8 cellular contexts compared by ENCODE assay signal in the genomic region with DNA sequence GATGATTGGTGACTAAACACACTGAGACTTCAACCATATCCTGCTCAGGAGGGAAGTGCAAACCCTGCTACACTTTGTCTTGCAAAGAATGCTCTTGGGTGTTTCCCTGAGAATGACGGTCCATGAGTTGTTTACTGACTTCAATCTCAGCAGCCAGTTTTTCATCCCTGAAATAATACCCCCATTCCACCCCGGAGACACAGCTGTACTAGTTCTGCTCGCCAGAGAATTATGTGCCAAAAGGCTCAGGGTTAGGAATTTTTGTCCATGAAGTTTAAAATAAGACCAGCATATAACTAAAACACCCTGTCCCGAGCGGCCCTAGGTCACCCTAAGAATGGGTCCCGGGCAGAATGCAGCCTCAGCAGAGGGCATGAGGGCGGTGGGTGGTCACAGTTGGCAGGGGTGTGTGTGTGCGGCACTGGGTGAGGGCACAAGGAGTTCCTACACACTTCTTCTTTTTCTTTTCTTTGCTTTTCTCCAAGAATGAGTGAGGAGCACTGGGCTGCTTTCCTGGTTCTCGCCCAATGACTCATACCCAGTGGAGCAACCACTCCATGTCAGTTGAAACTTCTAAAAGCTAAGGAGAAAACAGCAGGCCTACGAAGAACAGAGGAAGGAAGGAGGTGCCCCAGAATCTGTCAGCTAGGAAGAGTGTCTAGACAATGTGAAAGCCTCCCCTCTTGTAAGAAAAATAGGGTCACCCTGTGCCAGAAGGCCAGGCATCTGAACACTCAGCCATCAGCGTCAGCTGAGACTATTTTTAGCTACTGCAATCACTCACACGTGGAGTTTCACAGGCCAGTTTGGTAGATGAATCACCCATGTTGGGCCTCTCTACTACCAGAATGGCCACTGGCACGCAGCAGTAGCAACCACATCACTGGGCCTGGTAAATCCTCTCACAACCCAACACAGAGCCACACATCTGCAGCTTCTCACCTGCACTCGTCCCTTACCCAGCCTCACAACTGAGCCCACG.
DNase-seq lines count a peak whose midpoint lies in the region; ATAC-seq and TF ChIP-seq lines count a peak whose summit lies in the region.

No MANE protein-coding gene starts in this region.

- H3K4me3 Mint-ChIP-seq in osteocyte (ENCODE audit: unreplicated experiment): peak overlapping the region; percentile 47
- H3K4me3 Mint-ChIP-seq in endothelial cell (ENCODE audit: unreplicated experiment): no peak overlapping the region

- H3K36me3 Mint-ChIP-seq in osteocyte (ENCODE audit: unreplicated experiment) (peaks cover 23% of the 10 kb centered on the region), endothelial cell (ENCODE audit: low read depth, unreplicated experiment) (no peaks in the 10 kb centered on the region)

- H3K4me1 Mint-ChIP-seq in osteocyte (ENCODE audit: unreplicated experiment) (peaks cover 40% of the 10 kb centered on the region), endothelial cell (ENCODE audit: unreplicated experiment) (peaks cover 11% of the 10 kb centered on the region)

- H3K27me3 Mint-ChIP-seq in osteocyte (ENCODE audit: unreplicated experiment) (no peaks in the 10 kb centered on the region), endothelial cell (ENCODE audit: unreplicated experiment) (no peaks in the 10 kb centered on the region)

- H3K9me3 Mint-ChIP-seq in osteocyte (ENCODE audit: unreplicated experiment): no peaks in the 10 kb centered on the region
- H3K9me3 Mint-ChIP-seq in endothelial cell (ENCODE audit: unreplicated experiment): no peaks in the 10 kb centered on the region

- H3K27ac Mint-ChIP-seq in osteocyte (ENCODE audit: unreplicated experiment): peak overlapping the region; percentile 97
- no peak overlapping the region for H3K27ac Mint-ChIP-seq in endothelial cell (ENCODE audit: unreplicated experiment)

- no peak for TF ChIP-seq CTCF in osteocyte (IDR thresholded peaks at IDR 0.05)
- TF ChIP-seq CTCF in endothelial cell (IDR thresholded peaks at IDR 0.05; ENCODE audit: unreplicated experiment): no peak

- ATAC-seq in GM18502 (IDR thresholded peaks at IDR 0.05; ENCODE audit: poor library complexity, unreplicated experiment) (peak; percentile 95), HG02623 (IDR thresholded peaks at IDR 0.05; ENCODE audit: unreplicated experiment) (peak; percentile 91)

- DNase-seq in NCI-H446 treated with DMSO at 0.1 percent for 48 hours (lab: John Stamatoyannopoulos, UW) (peak; percentile 20), epidermal melanocyte (ENCODE audit: insufficient read length, low spot score) (peak; percentile 60), osteocyte (ENCODE audit: extremely low spot score, unreplicated experiment) (no peak), endothelial cell (ENCODE audit: low spot score) (no peak), COLO829 (ENCODE audit: low spot score) (no peak), NCI-H345 treated with DMSO at 0.1 percent for 48 hours (lab: John Stamatoyannopoulos, UW; ENCODE audit: unreplicated experiment) (no peak)

Comparison
In these comparisons a context has a peak if more than half of its experiments do, and no peak if none do; other contexts are left out.
1. DNase-seq: peak in NCI-H446 treated with DMSO at 0.1 percent for 48 hours (single experiment) and epidermal melanocyte (single experiment); none in osteocyte (single experiment), endothelial cell (single experiment), COLO829 (single experiment) and NCI-H345 treated with DMSO at 0.1 percent for 48 hours (single experiment).